Comparison of ENCODE assay signal across 1 cellular context in the genomic region with DNA sequence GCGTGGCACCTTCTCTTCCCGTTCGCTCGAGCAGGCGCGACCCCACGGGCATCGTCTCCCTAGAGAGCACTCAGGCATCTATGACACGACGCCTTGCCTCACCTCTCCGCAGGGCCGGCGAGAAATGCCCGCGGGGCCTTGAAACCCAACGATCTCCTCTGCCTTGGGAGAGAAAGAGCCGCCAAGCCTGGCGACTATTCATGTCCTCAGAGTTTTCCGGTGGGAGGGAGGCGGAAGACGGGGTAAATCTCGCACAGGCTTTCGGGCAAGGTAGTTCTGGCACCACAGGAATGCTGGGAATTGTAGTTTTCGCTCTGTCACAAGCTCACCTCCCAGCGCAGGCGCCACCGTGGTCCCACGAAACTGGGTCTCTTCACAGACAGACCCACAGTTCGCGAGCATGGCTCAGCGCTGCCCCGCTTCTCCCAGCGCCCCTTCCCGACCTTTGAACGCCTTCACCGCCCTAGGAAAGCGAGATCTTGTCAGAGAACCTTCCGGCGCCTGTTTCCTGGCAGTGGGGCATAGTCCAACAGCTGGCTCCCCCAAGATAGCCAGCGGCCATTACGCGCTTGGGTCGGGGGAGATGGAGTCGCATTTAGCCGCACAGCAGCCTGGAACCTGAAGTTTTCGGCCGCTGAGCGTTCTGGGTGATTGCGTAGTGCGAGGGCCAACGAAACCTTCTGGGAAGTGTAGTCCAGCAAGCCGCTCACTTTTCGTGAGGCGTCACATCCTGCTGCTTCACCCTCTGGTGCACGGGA.
TF ChIP-seq lines count a peak whose summit lies in the region.

A gene with protein sequence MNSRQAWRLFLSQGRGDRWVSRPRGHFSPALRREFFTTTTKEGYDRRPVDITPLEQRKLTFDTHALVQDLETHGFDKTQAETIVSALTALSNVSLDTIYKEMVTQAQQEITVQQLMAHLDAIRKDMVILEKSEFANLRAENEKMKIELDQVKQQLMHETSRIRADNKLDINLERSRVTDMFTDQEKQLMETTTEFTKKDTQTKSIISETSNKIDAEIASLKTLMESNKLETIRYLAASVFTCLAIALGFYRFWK (minus strand): TSS at position 597 of the 758 bp plus-strand sequence. CDS start 395 bp downstream, at position 202.

TF ChIP-seq in HepG2, 621 proteins besides CTCF, POLR2A, EP300 and RAD21 (continued from another document and continues in another):
- TF ChIP-seq, protein P1, sequence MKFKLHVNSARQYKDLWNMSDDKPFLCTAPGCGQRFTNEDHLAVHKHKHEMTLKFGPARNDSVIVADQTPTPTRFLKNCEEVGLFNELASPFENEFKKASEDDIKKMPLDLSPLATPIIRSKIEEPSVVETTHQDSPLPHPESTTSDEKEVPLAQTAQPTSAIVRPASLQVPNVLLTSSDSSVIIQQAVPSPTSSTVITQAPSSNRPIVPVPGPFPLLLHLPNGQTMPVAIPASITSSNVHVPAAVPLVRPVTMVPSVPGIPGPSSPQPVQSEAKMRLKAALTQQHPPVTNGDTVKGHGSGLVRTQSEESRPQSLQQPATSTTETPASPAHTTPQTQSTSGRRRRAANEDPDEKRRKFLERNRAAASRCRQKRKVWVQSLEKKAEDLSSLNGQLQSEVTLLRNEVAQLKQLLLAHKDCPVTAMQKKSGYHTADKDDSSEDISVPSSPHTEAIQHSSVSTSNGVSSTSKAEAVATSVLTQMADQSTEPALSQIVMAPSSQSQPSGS (CRISPR knock-in tag; IDR thresholded peaks at IDR 0.05): peak; percentile 92
- TF ChIP-seq, protein P2, sequence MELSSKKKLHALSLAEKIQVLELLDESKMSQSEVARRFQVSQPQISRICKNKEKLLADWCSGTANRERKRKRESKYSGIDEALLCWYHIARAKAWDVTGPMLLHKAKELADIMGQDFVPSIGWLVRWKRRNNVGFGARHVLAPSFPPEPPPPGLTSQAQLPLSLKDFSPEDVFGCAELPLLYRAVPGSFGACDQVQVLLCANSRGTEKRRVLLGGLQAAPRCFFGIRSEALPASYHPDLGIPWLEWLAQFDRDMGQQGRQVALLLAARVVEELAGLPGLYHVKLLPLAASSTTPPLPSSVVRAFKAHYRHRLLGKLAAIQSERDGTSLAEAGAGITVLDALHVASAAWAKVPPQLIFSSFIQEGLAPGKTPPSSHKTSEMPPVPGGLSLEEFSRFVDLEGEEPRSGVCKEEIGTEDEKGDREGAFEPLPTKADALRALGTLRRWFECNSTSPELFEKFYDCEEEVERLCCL (CRISPR knock-in tag; IDR thresholded peaks at IDR 0.05; ENCODE audit: borderline replicate concordance): 0 out of 2 replicates have a peak, but pooled peaks have one; percentile 23
- no peak for TF ChIP-seq GZF1 (CRISPR knock-in tag; IDR thresholded peaks at IDR 0.05)
- TF ChIP-seq, protein P3, sequence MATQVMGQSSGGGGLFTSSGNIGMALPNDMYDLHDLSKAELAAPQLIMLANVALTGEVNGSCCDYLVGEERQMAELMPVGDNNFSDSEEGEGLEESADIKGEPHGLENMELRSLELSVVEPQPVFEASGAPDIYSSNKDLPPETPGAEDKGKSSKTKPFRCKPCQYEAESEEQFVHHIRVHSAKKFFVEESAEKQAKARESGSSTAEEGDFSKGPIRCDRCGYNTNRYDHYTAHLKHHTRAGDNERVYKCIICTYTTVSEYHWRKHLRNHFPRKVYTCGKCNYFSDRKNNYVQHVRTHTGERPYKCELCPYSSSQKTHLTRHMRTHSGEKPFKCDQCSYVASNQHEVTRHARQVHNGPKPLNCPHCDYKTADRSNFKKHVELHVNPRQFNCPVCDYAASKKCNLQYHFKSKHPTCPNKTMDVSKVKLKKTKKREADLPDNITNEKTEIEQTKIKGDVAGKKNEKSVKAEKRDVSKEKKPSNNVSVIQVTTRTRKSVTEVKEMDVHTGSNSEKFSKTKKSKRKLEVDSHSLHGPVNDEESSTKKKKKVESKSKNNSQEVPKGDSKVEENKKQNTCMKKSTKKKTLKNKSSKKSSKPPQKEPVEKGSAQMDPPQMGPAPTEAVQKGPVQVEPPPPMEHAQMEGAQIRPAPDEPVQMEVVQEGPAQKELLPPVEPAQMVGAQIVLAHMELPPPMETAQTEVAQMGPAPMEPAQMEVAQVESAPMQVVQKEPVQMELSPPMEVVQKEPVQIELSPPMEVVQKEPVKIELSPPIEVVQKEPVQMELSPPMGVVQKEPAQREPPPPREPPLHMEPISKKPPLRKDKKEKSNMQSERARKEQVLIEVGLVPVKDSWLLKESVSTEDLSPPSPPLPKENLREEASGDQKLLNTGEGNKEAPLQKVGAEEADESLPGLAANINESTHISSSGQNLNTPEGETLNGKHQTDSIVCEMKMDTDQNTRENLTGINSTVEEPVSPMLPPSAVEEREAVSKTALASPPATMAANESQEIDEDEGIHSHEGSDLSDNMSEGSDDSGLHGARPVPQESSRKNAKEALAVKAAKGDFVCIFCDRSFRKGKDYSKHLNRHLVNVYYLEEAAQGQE (IDR thresholded peaks at IDR 0.05; ENCODE audit: borderline replicate concordance in 1 of 2, low read depth in 1 of 2, low read length in 2 of 2): peak in 1 of 2 experiments; percentile 35; a peak in 1 of 4 replicates
- TF ChIP-seq CBX1 (IDR thresholded peaks at IDR 0.05; ENCODE audit: low read depth): no peak
- 0 out of 2 replicates have a peak, but pooled peaks have one; percentile 77 for TF ChIP-seq NFIB (CRISPR knock-in tag; IDR thresholded peaks at IDR 0.05; ENCODE audit: borderline replicate concordance)
- no peak for TF ChIP-seq SETDB1 (CRISPR knock-in tag; IDR thresholded peaks at IDR 0.05; ENCODE audit: borderline replicate concordance)
- peak; percentile 51; the same call in 1 of the 2 replicates for TF ChIP-seq TRIM24 (CRISPR knock-in tag; IDR thresholded peaks at IDR 0.05)
- peak; percentile 77 for TF ChIP-seq ZNF441 (CRISPR knock-in tag; IDR thresholded peaks at IDR 0.05; ENCODE audit: borderline replicate concordance)
- 0 out of 2 replicates have a peak, but pooled peaks have one; percentile 55 for TF ChIP-seq HES4 (CRISPR knock-in tag; IDR thresholded peaks at IDR 0.05; ENCODE audit: borderline replicate concordance)
- TF ChIP-seq ZSCAN31 (CRISPR knock-in tag; IDR thresholded peaks at IDR 0.05; ENCODE audit: low read depth): peak; percentile 55; the same call in 1 of the 2 replicates
- no peak; the same call in 1 of the 2 replicates for TF ChIP-seq ZNF737 (CRISPR knock-in tag; IDR thresholded peaks at IDR 0.05; ENCODE audit: borderline replicate concordance)
- peak; percentile 92 for TF ChIP-seq CEBPB (IDR thresholded peaks at IDR 0.05; ENCODE audit: borderline replicate concordance, low read depth, low read length)
- peak; percentile 69; the same call in 1 of the 2 replicates for TF ChIP-seq ZNF816 (CRISPR knock-in tag; IDR thresholded peaks at IDR 0.05; ENCODE audit: borderline replicate concordance)
- TF ChIP-seq, protein P4, sequence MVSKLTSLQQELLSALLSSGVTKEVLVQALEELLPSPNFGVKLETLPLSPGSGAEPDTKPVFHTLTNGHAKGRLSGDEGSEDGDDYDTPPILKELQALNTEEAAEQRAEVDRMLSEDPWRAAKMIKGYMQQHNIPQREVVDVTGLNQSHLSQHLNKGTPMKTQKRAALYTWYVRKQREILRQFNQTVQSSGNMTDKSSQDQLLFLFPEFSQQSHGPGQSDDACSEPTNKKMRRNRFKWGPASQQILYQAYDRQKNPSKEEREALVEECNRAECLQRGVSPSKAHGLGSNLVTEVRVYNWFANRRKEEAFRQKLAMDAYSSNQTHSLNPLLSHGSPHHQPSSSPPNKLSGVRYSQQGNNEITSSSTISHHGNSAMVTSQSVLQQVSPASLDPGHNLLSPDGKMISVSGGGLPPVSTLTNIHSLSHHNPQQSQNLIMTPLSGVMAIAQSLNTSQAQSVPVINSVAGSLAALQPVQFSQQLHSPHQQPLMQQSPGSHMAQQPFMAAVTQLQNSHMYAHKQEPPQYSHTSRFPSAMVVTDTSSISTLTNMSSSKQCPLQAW (CRISPR knock-in tag; IDR thresholded peaks at IDR 0.05): peak; percentile 74; the same call in 1 of the 2 replicates
- TF ChIP-seq, protein P5, sequence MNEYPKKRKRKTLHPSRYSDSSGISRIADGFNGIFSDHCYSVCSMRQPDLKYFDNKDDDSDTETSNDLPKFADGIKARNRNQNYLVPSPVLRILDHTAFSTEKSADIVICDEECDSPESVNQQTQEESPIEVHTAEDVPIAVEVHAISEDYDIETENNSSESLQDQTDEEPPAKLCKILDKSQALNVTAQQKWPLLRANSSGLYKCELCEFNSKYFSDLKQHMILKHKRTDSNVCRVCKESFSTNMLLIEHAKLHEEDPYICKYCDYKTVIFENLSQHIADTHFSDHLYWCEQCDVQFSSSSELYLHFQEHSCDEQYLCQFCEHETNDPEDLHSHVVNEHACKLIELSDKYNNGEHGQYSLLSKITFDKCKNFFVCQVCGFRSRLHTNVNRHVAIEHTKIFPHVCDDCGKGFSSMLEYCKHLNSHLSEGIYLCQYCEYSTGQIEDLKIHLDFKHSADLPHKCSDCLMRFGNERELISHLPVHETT (CRISPR knock-in tag; conservative IDR thresholded peaks at IDR 0.05): peak; percentile 37; the same call in 1 of the 2 replicates
- TF ChIP-seq CHCHD3 (CRISPR knock-in tag; IDR thresholded peaks at IDR 0.05): peak; percentile 28; the same call in 1 of the 2 replicates
- TF ChIP-seq, protein P6, sequence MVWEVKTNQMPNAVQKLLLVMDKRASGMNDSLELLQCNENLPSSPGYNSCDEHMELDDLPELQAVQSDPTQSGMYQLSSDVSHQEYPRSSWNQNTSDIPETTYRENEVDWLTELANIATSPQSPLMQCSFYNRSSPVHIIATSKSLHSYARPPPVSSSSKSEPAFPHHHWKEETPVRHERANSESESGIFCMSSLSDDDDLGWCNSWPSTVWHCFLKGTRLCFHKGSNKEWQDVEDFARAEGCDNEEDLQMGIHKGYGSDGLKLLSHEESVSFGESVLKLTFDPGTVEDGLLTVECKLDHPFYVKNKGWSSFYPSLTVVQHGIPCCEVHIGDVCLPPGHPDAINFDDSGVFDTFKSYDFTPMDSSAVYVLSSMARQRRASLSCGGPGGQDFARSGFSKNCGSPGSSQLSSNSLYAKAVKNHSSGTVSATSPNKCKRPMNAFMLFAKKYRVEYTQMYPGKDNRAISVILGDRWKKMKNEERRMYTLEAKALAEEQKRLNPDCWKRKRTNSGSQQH (CRISPR knock-in tag; IDR thresholded peaks at IDR 0.05; ENCODE audit: low read depth): no peak
- TF ChIP-seq, protein P7, sequence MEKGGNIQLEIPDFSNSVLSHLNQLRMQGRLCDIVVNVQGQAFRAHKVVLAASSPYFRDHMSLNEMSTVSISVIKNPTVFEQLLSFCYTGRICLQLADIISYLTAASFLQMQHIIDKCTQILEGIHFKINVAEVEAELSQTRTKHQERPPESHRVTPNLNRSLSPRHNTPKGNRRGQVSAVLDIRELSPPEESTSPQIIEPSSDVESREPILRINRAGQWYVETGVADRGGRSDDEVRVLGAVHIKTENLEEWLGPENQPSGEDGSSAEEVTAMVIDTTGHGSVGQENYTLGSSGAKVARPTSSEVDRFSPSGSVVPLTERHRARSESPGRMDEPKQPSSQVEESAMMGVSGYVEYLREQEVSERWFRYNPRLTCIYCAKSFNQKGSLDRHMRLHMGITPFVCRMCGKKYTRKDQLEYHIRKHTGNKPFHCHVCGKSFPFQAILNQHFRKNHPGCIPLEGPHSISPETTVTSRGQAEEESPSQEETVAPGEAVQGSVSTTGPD (CRISPR knock-in tag; IDR thresholded peaks at IDR 0.05): no peak
- no peak for TF ChIP-seq NBN (conservative IDR thresholded peaks at IDR 0.05)
- TF ChIP-seq ZNF709 (CRISPR knock-in tag; IDR thresholded peaks at IDR 0.05): peak; percentile 88
- TF ChIP-seq ZZZ3 (CRISPR knock-in tag; IDR thresholded peaks at IDR 0.05; ENCODE audit: borderline replicate concordance): peak; percentile 71; the same call in 1 of the 2 replicates
- TF ChIP-seq MED13 (CRISPR knock-in tag; IDR thresholded peaks at IDR 0.05): peak; percentile 57; the same call in 1 of the 2 replicates
- peak; percentile 50; the same call in 1 of the 2 replicates for TF ChIP-seq TMF1 (CRISPR knock-in tag; IDR thresholded peaks at IDR 0.05; ENCODE audit: low read depth)
- TF ChIP-seq ZNF619 (CRISPR knock-in tag; IDR thresholded peaks at IDR 0.05): 0 out of 2 replicates have a peak, but pooled peaks have one; percentile 66
- no peak for TF ChIP-seq MIXL1 (CRISPR knock-in tag; IDR thresholded peaks at IDR 0.05)
- TF ChIP-seq JUND (CRISPR knock-in tag; IDR thresholded peaks at IDR 0.05): peak; percentile 54; the same call in 1 of the 2 replicates
- peak; percentile 79; the same call in 1 of the 2 replicates for TF ChIP-seq ZNF225 (CRISPR knock-in tag; IDR thresholded peaks at IDR 0.05)
- TF ChIP-seq, protein P8, sequence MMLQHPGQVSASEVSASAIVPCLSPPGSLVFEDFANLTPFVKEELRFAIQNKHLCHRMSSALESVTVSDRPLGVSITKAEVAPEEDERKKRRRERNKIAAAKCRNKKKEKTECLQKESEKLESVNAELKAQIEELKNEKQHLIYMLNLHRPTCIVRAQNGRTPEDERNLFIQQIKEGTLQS (CRISPR knock-in tag; IDR thresholded peaks at IDR 0.05): peak; percentile 65
- 0 out of 2 replicates have a peak, but pooled peaks have one; percentile 49 for TF ChIP-seq PHF21A (CRISPR knock-in tag; IDR thresholded peaks at IDR 0.05)
- TF ChIP-seq, protein P9, sequence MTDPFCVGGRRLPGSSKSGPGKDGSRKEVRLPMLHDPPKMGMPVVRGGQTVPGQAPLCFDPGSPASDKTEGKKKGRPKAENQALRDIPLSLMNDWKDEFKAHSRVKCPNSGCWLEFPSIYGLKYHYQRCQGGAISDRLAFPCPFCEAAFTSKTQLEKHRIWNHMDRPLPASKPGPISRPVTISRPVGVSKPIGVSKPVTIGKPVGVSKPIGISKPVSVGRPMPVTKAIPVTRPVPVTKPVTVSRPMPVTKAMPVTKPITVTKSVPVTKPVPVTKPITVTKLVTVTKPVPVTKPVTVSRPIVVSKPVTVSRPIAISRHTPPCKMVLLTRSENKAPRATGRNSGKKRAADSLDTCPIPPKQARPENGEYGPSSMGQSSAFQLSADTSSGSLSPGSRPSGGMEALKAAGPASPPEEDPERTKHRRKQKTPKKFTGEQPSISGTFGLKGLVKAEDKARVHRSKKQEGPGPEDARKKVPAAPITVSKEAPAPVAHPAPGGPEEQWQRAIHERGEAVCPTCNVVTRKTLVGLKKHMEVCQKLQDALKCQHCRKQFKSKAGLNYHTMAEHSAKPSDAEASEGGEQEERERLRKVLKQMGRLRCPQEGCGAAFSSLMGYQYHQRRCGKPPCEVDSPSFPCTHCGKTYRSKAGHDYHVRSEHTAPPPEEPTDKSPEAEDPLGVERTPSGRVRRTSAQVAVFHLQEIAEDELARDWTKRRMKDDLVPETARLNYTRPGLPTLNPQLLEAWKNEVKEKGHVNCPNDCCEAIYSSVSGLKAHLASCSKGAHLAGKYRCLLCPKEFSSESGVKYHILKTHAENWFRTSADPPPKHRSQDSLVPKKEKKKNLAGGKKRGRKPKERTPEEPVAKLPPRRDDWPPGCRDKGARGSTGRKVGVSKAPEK (CRISPR knock-in tag; IDR thresholded peaks at IDR 0.05; ENCODE audit: borderline replicate concordance): peak; percentile 74; the same call in 1 of the 2 replicates
- TF ChIP-seq ZNF274 (CRISPR knock-in tag; IDR thresholded peaks at IDR 0.05): 0 out of 2 replicates have a peak, but pooled peaks have one; percentile 35
- TF ChIP-seq TBL1XR1 (IDR thresholded peaks at IDR 0.05; ENCODE audit: borderline replicate concordance, low read length, partially characterized antibody): peak; percentile 38
- TF ChIP-seq, protein P10, sequence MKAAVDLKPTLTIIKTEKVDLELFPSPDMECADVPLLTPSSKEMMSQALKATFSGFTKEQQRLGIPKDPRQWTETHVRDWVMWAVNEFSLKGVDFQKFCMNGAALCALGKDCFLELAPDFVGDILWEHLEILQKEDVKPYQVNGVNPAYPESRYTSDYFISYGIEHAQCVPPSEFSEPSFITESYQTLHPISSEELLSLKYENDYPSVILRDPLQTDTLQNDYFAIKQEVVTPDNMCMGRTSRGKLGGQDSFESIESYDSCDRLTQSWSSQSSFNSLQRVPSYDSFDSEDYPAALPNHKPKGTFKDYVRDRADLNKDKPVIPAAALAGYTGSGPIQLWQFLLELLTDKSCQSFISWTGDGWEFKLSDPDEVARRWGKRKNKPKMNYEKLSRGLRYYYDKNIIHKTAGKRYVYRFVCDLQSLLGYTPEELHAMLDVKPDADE (CRISPR knock-in tag; IDR thresholded peaks at IDR 0.05): no peak
- TF ChIP-seq SMAD9 (CRISPR knock-in tag; IDR thresholded peaks at IDR 0.05): no peak
